15 cellular contexts compared by ENCODE assay signal in the genomic region with DNA sequence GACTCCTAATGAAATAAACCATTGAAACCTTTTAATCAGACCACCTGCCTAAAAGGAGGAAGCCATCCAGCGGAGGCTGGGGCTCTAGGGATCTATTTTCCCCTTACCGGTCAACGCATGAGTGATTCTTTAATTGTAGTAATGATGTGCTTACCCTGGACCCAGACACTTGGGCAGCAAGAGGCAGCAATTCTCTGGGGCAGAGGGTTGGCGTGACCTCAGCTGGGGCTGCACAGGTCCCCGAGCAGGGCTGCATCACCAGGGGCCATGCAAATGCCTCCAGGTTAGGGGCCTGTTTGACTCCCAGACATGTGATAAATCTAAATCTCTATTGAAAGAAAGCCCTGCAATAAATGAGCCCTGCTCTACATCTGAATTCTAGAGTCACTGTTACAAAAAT.
DNase-seq lines count a peak whose midpoint lies in the region; TF ChIP-seq lines count a peak whose summit lies in the region.
"Had no signal": no experiment of that assay in that cellular context is flagged by ENCODE, and none has a peak within 500 bp of the region (broad histone marks: within the 10 kb centered on the region; RNA-seq: fewer than 3 reads in every experiment).

No MANE protein-coding gene starts in this region.

- peak; percentile 86 for DNase-seq in DMS79 (lab: John Stamatoyannopoulos, UW)
- DNase-seq in ecto neural progenitor cell (ENCODE audit: low spot score): peak; percentile 21
- DNase-seq in osteocyte (ENCODE audit: extremely low spot score, unreplicated experiment): peak; percentile 68
- no peak for DNase-seq in T-helper 1 cell
- no peak for DNase-seq in Calu3
- no peak for DNase-seq in stimulated activated CD4-positive, alpha-beta T cell treated with anti-CD3 and anti-CD28 coated beads, Interleukin-4, amount 100 ng/mL, for 1 hour
- DNase-seq: ACHN; CD4-positive, alpha-beta memory T cell; DMS53; HCEC 1CT; HFFc6 had no signal

- no peaks in the 10 kb centered on the region for H4K20me1 ChIP-seq in BLaER1

- no peak overlapping the region for H3K9ac ChIP-seq in BLaER1

- H3K9me3 Mint-ChIP-seq in osteocyte (ENCODE audit: unreplicated experiment) (peaks cover 20% of the 10 kb centered on the region), Calu3 (ENCODE audit: low read depth, unreplicated experiment) (peaks cover 22% of the 10 kb centered on the region)
- H3K9me3 Mint-ChIP-seq: HFFc6 had no signal

- H3K27me3 Mint-ChIP-seq in osteocyte (ENCODE audit: unreplicated experiment) (no peaks in the 10 kb centered on the region), Calu3 (ENCODE audit: unreplicated experiment) (no peaks in the 10 kb centered on the region)

- no peak overlapping the region for H3K4me3 ChIP-seq in BLaER1
- H3K4me3 ChIP-seq: GM12878, GM23338 had no signal

- no peak for TF ChIP-seq CTCF in osteocyte (IDR thresholded peaks at IDR 0.05)
- TF ChIP-seq CTCF in Calu3 (IDR thresholded peaks at IDR 0.05; ENCODE audit: unreplicated experiment): no peak

- peaks cover 5% of the 10 kb centered on the region for H3K9me3 ChIP-seq in BLaER1

- H3K36me3 ChIP-seq in BLaER1: no peaks in the 10 kb centered on the region

- H3K27me3 ChIP-seq in BLaER1: no peaks in the 10 kb centered on the region

- H3K36me3 Mint-ChIP-seq in osteocyte (ENCODE audit: unreplicated experiment) (no peaks in the 10 kb centered on the region), Calu3 (ENCODE audit: insufficient read depth, unreplicated experiment) (no peaks in the 10 kb centered on the region)
- H3K36me3 Mint-ChIP-seq: CD4-positive, alpha-beta memory T cell had no signal

- H3K4me1 Mint-ChIP-seq in osteocyte (ENCODE audit: unreplicated experiment) (no peaks in the 10 kb centered on the region), Calu3 (ENCODE audit: low read depth, unreplicated experiment) (no peaks in the 10 kb centered on the region)
- H3K4me1 Mint-ChIP-seq: CD4-positive, alpha-beta memory T cell had no signal

- no peak overlapping the region for H3K27ac Mint-ChIP-seq in osteocyte (ENCODE audit: unreplicated experiment)
- no peak overlapping the region for H3K27ac Mint-ChIP-seq in Calu3 (ENCODE audit: unreplicated experiment)
- H3K27ac Mint-ChIP-seq: CD4-positive, alpha-beta memory T cell; GM23338; HFFc6 had no signal

- H3K4me3 Mint-ChIP-seq in osteocyte (ENCODE audit: unreplicated experiment): no peak overlapping the region
- no peak overlapping the region for H3K4me3 Mint-ChIP-seq in Calu3 (ENCODE audit: low read depth, unreplicated experiment)
- H3K4me3 Mint-ChIP-seq: CD4-positive, alpha-beta memory T cell; GM23338; HFFc6 had no signal

- intact Hi-C loops in Calu3 (cut with micrococcal nuclease; ENCODE audit: unreplicated experiment): no loop called here

- CTCF ChIA-PET in Calu3 (lab: Charles Lee): no interaction called here

- BruUV-seq in Calu3 (replicated peaks; lab: Mats Ljungman, UMichigan): no TSS peak

- peak overlapping the region; percentile 49 for H3K4me2 ChIP-seq in BLaER1
- H3K4me2 ChIP-seq: GM23338 had no signal

- H3K4me1 ChIP-seq in BLaER1: peaks cover 18% of the 10 kb centered on the region

- no peak overlapping the region for H3K27ac ChIP-seq in BLaER1
- H3K27ac ChIP-seq: C4-2B had no signal

Comparison
In these comparisons a context has a peak if more than half of its experiments do, and no peak if none do; other contexts are left out.
1. DNase-seq: peak in DMS79 (single experiment), ecto neural progenitor cell (single experiment) and osteocyte (single experiment); none in T-helper 1 cell (0 of 5), Calu3 (single experiment) and stimulated activated CD4-positive, alpha-beta T cell treated with anti-CD3 and anti-CD28 coated beads, Interleukin-4, amount 100 ng/mL, for 1 hour (single experiment).